1 cellular context compared by ENCODE assay signal in the genomic region with DNA sequence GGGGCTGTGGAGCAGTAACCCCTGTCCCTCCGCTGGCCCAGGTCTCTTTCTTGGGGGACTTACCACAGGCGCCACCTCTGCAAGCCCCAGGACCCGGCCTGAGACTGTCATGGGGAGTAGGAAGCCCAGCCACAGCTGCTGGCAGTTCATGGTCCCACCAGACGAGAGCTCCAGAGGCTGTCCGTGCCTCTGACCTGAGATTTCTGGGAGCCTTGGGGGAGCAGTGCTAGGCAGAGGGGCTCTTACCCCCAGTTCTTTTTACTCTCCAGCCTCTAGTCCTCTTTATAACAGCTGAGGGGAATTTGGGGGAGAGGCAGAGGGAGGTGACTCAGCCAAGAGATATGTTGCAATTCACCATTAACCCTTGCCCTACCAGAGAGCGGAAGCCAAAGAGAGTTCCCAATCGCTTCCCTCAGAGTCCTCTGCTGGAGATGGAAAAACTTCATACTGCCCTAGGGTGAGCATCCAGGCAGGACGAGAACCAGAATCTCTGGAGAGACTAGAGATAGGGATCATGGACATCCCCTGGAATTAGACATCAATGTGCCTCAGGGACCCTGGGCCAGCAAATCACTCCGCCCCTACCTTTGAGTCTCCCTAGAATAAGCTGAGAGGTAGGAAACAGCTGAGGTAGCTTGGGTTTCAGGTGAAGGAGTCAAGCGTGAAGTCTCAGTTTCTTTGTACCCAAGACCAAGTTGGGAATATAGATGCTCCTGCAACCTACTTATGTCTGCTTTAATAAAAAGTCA.
TF ChIP-seq lines count a peak whose summit lies in the region.

Gene MMP19 (minus strand): TSS at position 256 of the 749 bp plus-strand sequence. CDS start 106 bp downstream, at position 150.

TF ChIP-seq in H1, 55 proteins besides CTCF, POLR2A, EP300 and RAD21 (continued from another document):
- TF ChIP-seq ATF2 (IDR thresholded peaks at IDR 0.05; ENCODE audit: low read length) (0 out of 2 replicates have a peak, but pooled peaks have one; percentile 33), CTBP2 (IDR thresholded peaks at IDR 0.05; ENCODE audit: borderline replicate concordance, insufficient read depth, insufficient read length, low read length) (no peak), PHF8 (conservative IDR thresholded peaks at IDR 0.05; ENCODE audit: low read depth, low read length) (no peak), RBBP5 (IDR thresholded peaks at IDR 0.05; ENCODE audit: borderline replicate concordance, low read depth, low read length) (no peak), CBX8 (IDR thresholded peaks at IDR 0.05; ENCODE audit: borderline replicate concordance, low read depth, low read length) (no peak), CBX5 (IDR thresholded peaks at IDR 0.05; ENCODE audit: low read depth, low read length) (no peak), SRF (IDR thresholded peaks at IDR 0.05; ENCODE audit: low read depth, low read length) (no peak), BRCA1 (IDR thresholded peaks at IDR 0.05; ENCODE audit: low read depth, low read length) (no peak), BACH1 (IDR thresholded peaks at IDR 0.05; ENCODE audit: low read length) (peak; percentile 89), POU5F1 (IDR thresholded peaks at IDR 0.05; ENCODE audit: low read depth, low read length) (no peak), RXRA (IDR thresholded peaks at IDR 0.05; ENCODE audit: insufficient read depth, low read depth, low read length) (no peak), FOSL1 (IDR thresholded peaks at IDR 0.05; ENCODE audit: insufficient read depth, low read depth, low read length) (no peak), TCF12 (IDR thresholded peaks at IDR 0.05; ENCODE audit: low read depth, low read length) (no peak), RNF2 (IDR thresholded peaks at IDR 0.05; ENCODE audit: borderline replicate concordance, low read depth, low read length, missing control alignments, poor library complexity, severe bottlenecking) (no peak), BCL11A (IDR thresholded peaks at IDR 0.05; ENCODE audit: low read depth in 2 of 2, low read length in 2 of 2) (no peak), NRF1 (IDR thresholded peaks at IDR 0.05; ENCODE audit: low read depth, low read length) (no peak), CHD1 (IDR thresholded peaks at IDR 0.05; ENCODE audit: low read depth, low read length) (no peak), EZH2 (IDR thresholded peaks at IDR 0.05; ENCODE audit: low read depth, low read length, severe bottlenecking) (no peak), CREB1 (IDR thresholded peaks at IDR 0.05) (no peak), KDM4A (IDR thresholded peaks at IDR 0.05; ENCODE audit: low read depth, low read length, severe bottlenecking) (peak; percentile 13), ATF3 (IDR thresholded peaks at IDR 0.05; ENCODE audit: insufficient read depth, low read depth, low read length) (0 out of 2 replicates have a peak, but pooled peaks have one; percentile 53), ASH2L (IDR thresholded peaks at IDR 0.05; ENCODE audit: low read length) (no peak), JUND (IDR thresholded peaks at IDR 0.05; ENCODE audit: low read length) (peak; percentile 97), SP2 (IDR thresholded peaks at IDR 0.05; ENCODE audit: low read length) (no peak), GABPA (IDR thresholded peaks at IDR 0.05; ENCODE audit: borderline replicate concordance, insufficient read depth, low read length) (no peak), RFX5 (IDR thresholded peaks at IDR 0.05; ENCODE audit: borderline replicate concordance, low read depth, low read length) (no peak), GTF2F1 (IDR thresholded peaks at IDR 0.05; ENCODE audit: borderline replicate concordance, low read depth, low read length) (no peak), TAF1 (IDR thresholded peaks at IDR 0.05; ENCODE audit: low read depth, low read length) (no peak), YY1 (IDR thresholded peaks at IDR 0.05; ENCODE audit: low read depth, low read length) (no peak), SUZ12 (IDR thresholded peaks at IDR 0.05; ENCODE audit: low read length) (no peak), SP4 (IDR thresholded peaks at IDR 0.05; ENCODE audit: low read length) (no peak), CEBPB (IDR thresholded peaks at IDR 0.05; ENCODE audit: low read depth, low read length) (peak; percentile 99), SIN3A (conservative IDR thresholded peaks at IDR 0.05 in 1 of 2, IDR thresholded peaks at IDR 0.05 in 1 of 2; ENCODE audit: low read depth in 1 of 2, low read length in 2 of 2) (peak in 1 of 2 experiments; percentile 73; a peak in 1 of 4 replicates), EGR1 (IDR thresholded peaks at IDR 0.05; ENCODE audit: borderline replicate concordance, low read depth, low read length) (no peak), CHD7 (IDR thresholded peaks at IDR 0.05; ENCODE audit: insufficient replicate concordance, low read length) (no peak), SIX5 (IDR thresholded peaks at IDR 0.05; ENCODE audit: low read depth, low read length) (no peak), HDAC2 (IDR thresholded peaks at IDR 0.05; ENCODE audit: borderline replicate concordance in 1 of 2, low read depth in 2 of 2, low read length in 2 of 2) (no peak), MAFK (IDR thresholded peaks at IDR 0.05; ENCODE audit: low read depth, low read length) (peak; percentile 37; the same call in 1 of the 2 replicates), POLR2AphosphoS5 (IDR thresholded peaks at IDR 0.05; ENCODE audit: low read depth, low read length) (no peak), NANOG (IDR thresholded peaks at IDR 0.05; ENCODE audit: insufficient read depth, low read depth, low read length, poor library complexity, severe bottlenecking) (no peak), SIRT6 (IDR thresholded peaks at IDR 0.05; ENCODE audit: low read length) (no peak), TBP (IDR thresholded peaks at IDR 0.05; ENCODE audit: low read depth, low read length) (no peak), KDM1A (IDR thresholded peaks at IDR 0.05; ENCODE audit: borderline replicate concordance, low read length) (no peak), SAP30 (IDR thresholded peaks at IDR 0.05; ENCODE audit: insufficient read depth, insufficient replicate concordance, low read length) (no peak), SP1 (IDR thresholded peaks at IDR 0.05; ENCODE audit: low read depth, low read length) (0 out of 2 replicates have a peak, but pooled peaks have one; percentile 62), MAX (IDR thresholded peaks at IDR 0.05) (no peak), HDAC6 (IDR thresholded peaks at IDR 0.05; ENCODE audit: low read depth, low read length) (no peak), TEAD4 (IDR thresholded peaks at IDR 0.05; ENCODE audit: low read depth, low read length) (peak; percentile 70; the same call in 1 of the 2 replicates), ZNF274 (IDR thresholded peaks at IDR 0.05; ENCODE audit: borderline replicate concordance, extremely low read depth, low read length) (no peak), TAF7 (optimal IDR thresholded peaks at IDR 0.05; ENCODE audit: borderline replicate concordance, low read depth, low read length) (no peak), JUN (IDR thresholded peaks at IDR 0.05; ENCODE audit: low read depth, low read length) (peak; percentile 84)
- TF ChIP-seq, protein P1, sequence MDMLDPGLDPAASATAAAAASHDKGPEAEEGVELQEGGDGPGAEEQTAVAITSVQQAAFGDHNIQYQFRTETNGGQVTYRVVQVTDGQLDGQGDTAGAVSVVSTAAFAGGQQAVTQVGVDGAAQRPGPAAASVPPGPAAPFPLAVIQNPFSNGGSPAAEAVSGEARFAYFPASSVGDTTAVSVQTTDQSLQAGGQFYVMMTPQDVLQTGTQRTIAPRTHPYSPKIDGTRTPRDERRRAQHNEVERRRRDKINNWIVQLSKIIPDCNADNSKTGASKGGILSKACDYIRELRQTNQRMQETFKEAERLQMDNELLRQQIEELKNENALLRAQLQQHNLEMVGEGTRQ (IDR thresholded peaks at IDR 0.05; ENCODE audit: low read length): no peak
- TF ChIP-seq, protein P2, sequence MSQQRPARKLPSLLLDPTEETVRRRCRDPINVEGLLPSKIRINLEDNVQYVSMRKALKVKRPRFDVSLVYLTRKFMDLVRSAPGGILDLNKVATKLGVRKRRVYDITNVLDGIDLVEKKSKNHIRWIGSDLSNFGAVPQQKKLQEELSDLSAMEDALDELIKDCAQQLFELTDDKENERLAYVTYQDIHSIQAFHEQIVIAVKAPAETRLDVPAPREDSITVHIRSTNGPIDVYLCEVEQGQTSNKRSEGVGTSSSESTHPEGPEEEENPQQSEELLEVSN (IDR thresholded peaks at IDR 0.05): no peak
